25 cellular contexts compared by ENCODE assay signal in genomic region chr2:88429929-88430328, GRCh38. TPM values are rescaled to one million over a fixed set of nuclear protein-coding genes. Genes with fewer than 3 reads are reported as not detected.
"Had no signal": no experiment of that assay in that cellular context is flagged by ENCODE, and none has a peak within 500 bp of the region (broad histone marks: within the 10 kb centered on the region; RNA-seq: fewer than 3 reads in every experiment).

No MANE protein-coding gene starts in this region.

- H3K9me3 Mint-ChIP-seq: activated naive CD4-positive, alpha-beta T cell treated with anti-CD3 and anti-CD28 coated beads, Interleukin-2, amount 10 ng/mL, durations not matched to agents 7 days and 5 days; activated T-helper 2 cell treated with anti-CD3 and anti-CD28 coated beads, Interferon-gamma antibody, Interleukin-2, Interleukin-4, amounts not matched to agents 10 μg/mL and 5 μg/mL and 100 μg/mL, durations not matched to agents 14 hours and 24 hours and 36 hours; T-helper 1 cell treated with Interleukin-12 subunit alpha and Interleukin-12 subunit beta and Interleukin-4 antibody, amounts not matched to agents 30 μg/mL and 1 μg/mL, for 36 hours had no signal

- H3K27ac Mint-ChIP-seq: activated CD4-positive, alpha-beta T cell treated with anti-CD3 and anti-CD28 coated beads for 36 hours; activated CD8-positive, alpha-beta T cell treated with anti-CD3 and anti-CD28 coated beads for 36 hours; activated naive CD4-positive, alpha-beta T cell treated with anti-CD3 and anti-CD28 coated beads, Interleukin-2, amount 10 ng/mL, durations not matched to agents 7 days and 5 days; activated naive CD8-positive, alpha-beta T cell treated with anti-CD3 and anti-CD28 coated beads for 36 hours; activated T-cell treated with anti-CD3 and anti-CD28 coated beads, Interleukin-2, amount 50 U/mL, for 72 hours; activated T-helper 2 cell treated with anti-CD3 and anti-CD28 coated beads, Interferon-gamma antibody, Interleukin-2, Interleukin-4, amounts not matched to agents 10 μg/mL and 5 μg/mL and 100 μg/mL, durations not matched to agents 14 hours and 24 hours and 36 hours; T-helper 1 cell treated with Interleukin-12 subunit alpha and Interleukin-12 subunit beta and Interleukin-4 antibody, amounts not matched to agents 30 μg/mL and 1 μg/mL, for 36 hours had no signal

- H3K27me3 ChIP-seq: brain microvascular endothelial cell, cardiac muscle cell, SJSA1 had no signal

- DNase-seq: activated CD4-positive, alpha-beta T cell treated with anti-CD3 and anti-CD28 coated beads for 36 hours; activated CD8-positive, alpha-beta memory T cell treated with anti-CD3 and anti-CD28 coated beads, Interleukin-2, amount 50 U/mL, for 4 hours; activated CD8-positive, alpha-beta T cell treated with anti-CD3 and anti-CD28 coated beads for 36 hours; activated gamma-delta T cell treated with Interleukin-2 at 50 U/mL for 16 hours; activated naive CD4-positive, alpha-beta T cell treated with anti-CD3 and anti-CD28 coated beads, Interleukin-2, amount 10 ng/mL, durations not matched to agents 7 days and 5 days; activated naive CD8-positive, alpha-beta T cell treated with anti-CD3 and anti-CD28 coated beads for 36 hours; activated T-cell treated with anti-CD3 and anti-CD28 coated beads, Interleukin-2, amount 50 U/mL, for 72 hours; brain microvascular endothelial cell; Karpas-422; MM.1S; NCI-H1105; NCI-H1436; NCI-H1694 treated with DMSO at 0.1 percent for 48 hours; NCI-H2029 treated with DMSO at 0.1 percent for 48 hours; NCI-H345; NCI-H510A treated with DMSO at 0.1 percent for 48 hours; PC-3; SHP77; T-helper 9 cell had no signal

- H3K4me3 Mint-ChIP-seq: activated CD4-positive, alpha-beta T cell treated with anti-CD3 and anti-CD28 coated beads for 36 hours; activated CD8-positive, alpha-beta T cell treated with anti-CD3 and anti-CD28 coated beads for 36 hours; activated naive CD4-positive, alpha-beta T cell treated with anti-CD3 and anti-CD28 coated beads, Interleukin-2, amount 10 ng/mL, durations not matched to agents 7 days and 5 days; activated naive CD8-positive, alpha-beta T cell treated with anti-CD3 and anti-CD28 coated beads for 36 hours; activated T-cell treated with anti-CD3 and anti-CD28 coated beads, Interleukin-2, amount 50 U/mL, for 72 hours; T-helper 1 cell treated with Interleukin-12 subunit alpha and Interleukin-12 subunit beta and Interleukin-4 antibody, amounts not matched to agents 30 μg/mL and 1 μg/mL, for 36 hours had no signal

- H3K36me3 Mint-ChIP-seq: activated naive CD4-positive, alpha-beta T cell treated with anti-CD3 and anti-CD28 coated beads, Interleukin-2, amount 10 ng/mL, durations not matched to agents 7 days and 5 days; activated naive CD8-positive, alpha-beta T cell treated with anti-CD3 and anti-CD28 coated beads for 36 hours had no signal

- H3K36me3 ChIP-seq: brain microvascular endothelial cell, cardiac muscle cell, SJSA1 had no signal

- H3K4me1 Mint-ChIP-seq: activated CD4-positive, alpha-beta T cell treated with anti-CD3 and anti-CD28 coated beads for 36 hours; activated naive CD4-positive, alpha-beta T cell treated with anti-CD3 and anti-CD28 coated beads, Interleukin-2, amount 10 ng/mL, durations not matched to agents 7 days and 5 days; activated naive CD8-positive, alpha-beta T cell treated with anti-CD3 and anti-CD28 coated beads for 36 hours had no signal

- ATAC-seq: activated CD4-positive, alpha-beta T cell treated with anti-CD3 and anti-CD28 coated beads for 36 hours; activated CD8-positive, alpha-beta T cell treated with anti-CD3 and anti-CD28 coated beads for 36 hours; activated T-cell treated with anti-CD3 and anti-CD28 coated beads, Interleukin-2, amount 50 U/mL, for 72 hours; PC-3 had no signal

- H3K4me3 ChIP-seq: cardiac muscle cell, SJSA1 had no signal

- FAIRE-seq: RCC 7860 had no signal

- H3K27me3 Mint-ChIP-seq: activated naive CD8-positive, alpha-beta T cell treated with anti-CD3 and anti-CD28 coated beads for 36 hours had no signal

- H3K4me1 ChIP-seq: SJSA1 had no signal

- H3K27ac ChIP-seq: brain microvascular endothelial cell, cardiac muscle cell, SJSA1 had no signal

- H3K9me3 ChIP-seq: SJSA1 had no signal

RNA-seq across cellular contexts. Expression of gene FOXI3, which starts 22.6 kb away (rescaled TPM):
- total RNA-seq: activated CD4-positive, alpha-beta T cell treated with anti-CD3 and anti-CD28 coated beads for 36 hours; activated CD8-positive, alpha-beta T cell treated with anti-CD3 and anti-CD28 coated beads for 36 hours; activated naive CD8-positive, alpha-beta T cell treated with anti-CD3 and anti-CD28 coated beads for 36 hours; activated T-cell treated with anti-CD3 and anti-CD28 coated beads, Interleukin-2, amount 50 U/mL, for 72 hours; activated T-helper 2 cell treated with anti-CD3 and anti-CD28 coated beads, Interferon-gamma antibody, Interleukin-2, Interleukin-4, amounts not matched to agents 10 μg/mL and 5 μg/mL and 100 μg/mL, durations not matched to agents 14 hours and 24 hours and 36 hours; cardiac muscle cell; PC-3; SJSA1 had no signal
- polyA plus RNA-seq: adipose tissue, cardiac muscle cell had no signal
